Comparison of ENCODE assay signal across 19 cellular contexts in genomic region chr3:147305533-147306241, GRCh38.
DNase-seq lines count a peak whose midpoint lies in the region; ATAC-seq and TF ChIP-seq lines count a peak whose summit lies in the region.
"Had no signal": no experiment of that assay in that cellular context is flagged by ENCODE, and none has a peak within 500 bp of the region (broad histone marks: within the 10 kb centered on the region; RNA-seq: fewer than 3 reads in every experiment).

No MANE protein-coding gene starts in this region.

- no peak for TF ChIP-seq CTCF in choroid plexus epithelial cell (conservative IDR thresholded peaks at IDR 0.05; ENCODE audit: low read depth, low read length)
- no peak for TF ChIP-seq CTCF in gastroesophageal sphincter (IDR thresholded peaks at IDR 0.05)

- H3K4me3 ChIP-seq in choroid plexus epithelial cell (ENCODE audit: low read depth, low read length) = no peak overlapping the region
- no peak overlapping the region for H3K4me3 ChIP-seq in gastroesophageal sphincter
- H3K4me3 ChIP-seq: A549 had no signal

- DNase-seq in AG20443 (ENCODE audit: low spot score) (peak; percentile 13), HS-5 (ENCODE audit: low read depth) (peak; percentile 57), choroid plexus epithelial cell (ENCODE audit: low read depth) (peak; percentile 65), iris pigment epithelial cell (ENCODE audit: low read depth) (peak; percentile 70)
- DNase-seq: BE2C; CD8-positive, alpha-beta T cell; DND-41; KG1; NCI-H1048; NCI-H2227 treated with DMSO at 0.1 percent for 48 hours; NCI-H526 treated with DMSO at 0.1 percent for 48 hours; NK-92 treated with Interleukin-12 subunit alpha and Interleukin-12 subunit beta, amount 100 ng/mL, for 24 hours had no signal

- H3K4me1 ChIP-seq in gastroesophageal sphincter = no peaks in the 10 kb centered on the region
- H3K4me1 ChIP-seq: A549, BE2C had no signal

- TF ChIP-seq EP300 in gastroesophageal sphincter (IDR thresholded peaks at IDR 0.05) = no peak

- ATAC-seq in gastroesophageal sphincter (no peak), HG02840 (IDR thresholded peaks at IDR 0.05; ENCODE audit: low FRiP score, unreplicated experiment) (no peak), GM21723 (IDR thresholded peaks at IDR 0.05; ENCODE audit: unreplicated experiment) (no peak), HG03097 (IDR thresholded peaks at IDR 0.05; ENCODE audit: low FRiP score, unreplicated experiment) (no peak)
- ATAC-seq: A549; CD8-positive, alpha-beta T cell; HCT116 had no signal

- no peak for TF ChIP-seq POLR2A in gastroesophageal sphincter (IDR thresholded peaks at IDR 0.05)

- no peaks in the 10 kb centered on the region for H3K9me3 ChIP-seq in gastroesophageal sphincter
- H3K9me3 ChIP-seq: A549, BE2C had no signal

- no peaks in the 10 kb centered on the region for H3K27me3 ChIP-seq in gastroesophageal sphincter
- H3K27me3 ChIP-seq: BE2C had no signal

- no peaks in the 10 kb centered on the region for H3K36me3 ChIP-seq in gastroesophageal sphincter
- H3K36me3 ChIP-seq: BE2C had no signal

- H3K27ac ChIP-seq in gastroesophageal sphincter = no peak overlapping the region
- H3K27ac ChIP-seq: A549, HL-60 had no signal

Comparison
In these comparisons a context has a peak if more than half of its experiments do, and no peak if none do; other contexts are left out.
1. DNase-seq: peak in every context shown above with its lines; median percentile 70 in iris pigment epithelial cell; 65 in choroid plexus epithelial cell; 57 in HS-5; 13 in AG20443.